In the genomic region with DNA sequence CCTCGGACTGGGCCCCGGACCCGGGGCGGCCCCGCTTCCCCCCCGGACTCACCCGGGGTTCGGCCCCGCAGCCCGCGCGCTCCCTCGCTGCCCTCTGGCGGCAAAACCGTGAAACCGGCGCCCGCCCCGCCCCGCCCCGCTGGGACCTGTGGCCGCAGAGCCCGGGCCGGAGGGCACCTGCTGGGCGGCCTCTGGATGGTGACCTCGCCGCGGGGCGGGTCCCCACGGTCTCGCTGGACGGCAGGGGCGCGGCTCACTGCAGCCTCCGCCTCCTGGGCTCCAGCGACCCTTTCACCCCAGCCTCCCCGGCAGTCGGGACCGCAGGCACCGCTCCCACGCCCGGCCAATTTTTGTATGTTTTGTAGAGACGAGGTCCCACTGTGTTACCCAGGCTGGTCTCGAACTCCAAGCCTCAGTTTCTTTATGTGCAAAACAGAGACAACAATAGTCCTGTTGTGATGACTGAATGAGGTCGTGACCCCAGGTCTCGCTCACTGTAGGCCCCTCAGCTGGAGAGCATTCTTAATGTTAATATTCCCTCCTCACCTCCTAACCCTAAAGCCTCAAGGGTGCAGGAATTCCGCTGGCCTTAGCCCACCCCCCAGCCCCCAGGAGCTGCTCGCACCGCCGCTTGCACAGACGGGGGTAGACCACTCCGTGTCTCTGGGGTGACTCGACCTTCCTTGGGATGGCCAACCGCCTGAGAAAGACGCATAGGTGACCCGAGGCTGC, we compare ENCODE assay signal across 8 cellular contexts. TPM values are rescaled to one million over a fixed set of nuclear protein-coding genes. Genes with fewer than 3 reads are reported as not detected.
A peak's percentile ranks its signal among the peaks of the same experiment; 100 is the strongest.
DNase-seq lines count a peak whose midpoint lies in the region; ATAC-seq and TF ChIP-seq lines count a peak whose summit lies in the region.

No MANE protein-coding gene starts in this region.

- H3K9me2 ChIP-seq in Karpas-422 (replicated peaks; ENCODE audit: insufficient read depth, low read length) = no peaks in the 10 kb centered on the region

- ATAC-seq in right lobe of liver (peak; percentile 91 to 95 (median 94)), HG03520 (IDR thresholded peaks at IDR 0.05; ENCODE audit: unreplicated experiment) (no peak)

- H3K27ac ChIP-seq in Karpas-422 (ENCODE audit: low read length) (no peak overlapping the region), right lobe of liver (peak overlapping the region in 2 of 3 donors; percentile 57 to 74)

- 0 out of 2 replicates have a peak, but pooled peaks cover 2% of the 10 kb centered on the region for H3K4me1 ChIP-seq in Karpas-422 (ENCODE audit: low read length)
- H3K4me1 ChIP-seq in right lobe of liver = peaks cover 0 to 6% (median 2%) of the 10 kb centered on the region in 4 donors

- TF ChIP-seq POLR2A in right lobe of liver (IDR thresholded peaks at IDR 0.05) = no peak

- H3K4me3 ChIP-seq in Karpas-422 (ENCODE audit: low read length) = no peak overlapping the region
- peak overlapping the region in 2 of 3 donors; percentile 54 to 64 for H3K4me3 ChIP-seq in right lobe of liver

- H3K27me3 ChIP-seq in Karpas-422 (ENCODE audit: low read length) (no peaks in the 10 kb centered on the region), right lobe of liver (no peaks in the 10 kb centered on the region)

- no peak overlapping the region; the same call in 1 of the 2 replicates for H3K9ac ChIP-seq in Karpas-422 (ENCODE audit: low read length)

- no peaks in the 10 kb centered on the region for H3K9me3 ChIP-seq in Karpas-422 (ENCODE audit: low read length)
- no peaks in the 10 kb centered on the region for H3K9me3 ChIP-seq in right lobe of liver

- no peaks in the 10 kb centered on the region for H3K79me2 ChIP-seq in Karpas-422 (ENCODE audit: low read length)

- intact Hi-C loops in right lobe of liver (cut with DNase I) = no loop called here

- H4K20me1 ChIP-seq in Karpas-422 (ENCODE audit: insufficient read depth, low read depth, low read length) = 0 out of 2 replicates have a peak, but pooled peaks cover 6% of the 10 kb centered on the region

- TF ChIP-seq CTCF in right lobe of liver (IDR thresholded peaks at IDR 0.05) = peak; percentile 69 to 90 (median 82)

- H2AFZ ChIP-seq in Karpas-422 (ENCODE audit: low read length) = no peak overlapping the region

- H3K36me3 ChIP-seq in Karpas-422 (ENCODE audit: insufficient read depth, low read length) (no peaks in the 10 kb centered on the region), right lobe of liver (no peaks in the 10 kb centered on the region)

- DNase-seq in NCI-H345 (lab: John Stamatoyannopoulos, UW) = peak; percentile 14
- DNase-seq in NCI-H345 treated with DMSO at 0.1 percent for 48 hours (lab: John Stamatoyannopoulos, UW; ENCODE audit: unreplicated experiment) = no peak
- peak; percentile 81 for DNase-seq in Karpas-422
- peak; percentile 59 for DNase-seq in activated CD4-positive, alpha-beta T cell treated with anti-CD3 and anti-CD28 coated beads for 1 hour
- DNase-seq in cerebellum (ENCODE audit: low spot score) = peak; percentile 90
- peak; percentile 90 to 92 (median 92) for DNase-seq in right lobe of liver
- DNase-seq in stimulated activated CD8-positive, alpha-beta memory T cell treated with anti-CD3 and anti-CD28 coated beads, Interleukin-12 subunit alpha, Interleukin-12 subunit beta, amount 100 ng/mL, for 1 hour (ENCODE audit: low read depth) = peak; percentile 54

- WGBS in right lobe of liver (ENCODE audit: insufficient coverage, low coverage, low lambda C conversion rate, missing lambda C conversion rate) = 20% methylated on average over 29 of the region's 56 CpGs

- H3K4me2 ChIP-seq in Karpas-422 (ENCODE audit: low read depth, low read length, poor library complexity, severe bottlenecking) = peak overlapping the region; percentile 35

RNA-seq across cellular contexts. Expression of gene RPH3AL, which starts 33.7 kb away (rescaled TPM):
- total RNA-seq in Karpas-422 (2014; rRNA removed; shearing (Covaris generic); ENCODE audit: low replicate concordance) = 0.29 TPM in 1 of 2 replicates, not detected in the other
- total RNA-seq in cerebellum (4.3 TPM), right lobe of liver (10 to 100 TPM; 17.6 to 74.0 (median 25.7) TPM)

RNA-seq across cellular contexts. Expression of gene RFLNB, which starts 59.4 kb away (rescaled TPM):
- not detected in 2 replicates for total RNA-seq in Karpas-422 (2014; rRNA removed; shearing (Covaris generic); ENCODE audit: low replicate concordance)
- total RNA-seq in cerebellum = 4.7 TPM
- total RNA-seq in right lobe of liver = 1 to 10 TPM; 1.4 to 7.3 (median 4.1) TPM
